ENCODE assay signal across 10 cellular contexts in genomic region chr11:76838422-76839068, GRCh38. TPM values are rescaled to one million over a fixed set of nuclear protein-coding genes. Genes with fewer than 3 reads are reported as not detected.
DNase-seq lines count a peak whose midpoint lies in the region; TF ChIP-seq lines count a peak whose summit lies in the region.
"Had no signal": no experiment of that assay in that cellular context is flagged by ENCODE, and none has a peak within 500 bp of the region (broad histone marks: within the 10 kb centered on the region; RNA-seq: fewer than 3 reads in every experiment).

No MANE protein-coding gene starts in this region.

- peak; percentile 6 for DNase-seq in HCEC 1CT
- DNase-seq in SK-N-DZ (ENCODE audit: low spot score) = peak; percentile 70
- DNase-seq in fibroblast of villous mesenchyme (ENCODE audit: low read depth) = no peak
- DNase-seq in retinal pigment epithelial cell (ENCODE audit: low read depth) = no peak
- DNase-seq in NCI-H510A treated with DMSO at 0.1 percent for 48 hours (lab: John Stamatoyannopoulos, UW) = no peak
- DNase-seq in putamen (ENCODE audit: low spot score) = no peak
- no peak for DNase-seq in NCI-H526 treated with DMSO at 0.1 percent for 48 hours (lab: John Stamatoyannopoulos, UW)
- DNase-seq: activated CD8-positive, alpha-beta T cell treated with anti-CD3 and anti-CD28 coated beads, Interleukin-2, amount 10 ng/mL, durations not matched to agents 7 days and 5 days; central memory CD4-positive, alpha-beta T cell had no signal

- TF ChIP-seq CTCF in fibroblast of villous mesenchyme (IDR thresholded peaks at IDR 0.05; ENCODE audit: insufficient read depth, low read depth, low read length) (peak; percentile 53), retinal pigment epithelial cell (conservative IDR thresholded peaks at IDR 0.05; ENCODE audit: low read depth, low read length) (peak; percentile 37)

- H3K4me3 ChIP-seq in fibroblast of villous mesenchyme (ENCODE audit: low read depth, low read length) (no peak overlapping the region), retinal pigment epithelial cell (ENCODE audit: low read length) (no peak overlapping the region)
- H3K4me3 ChIP-seq: HAP-1 had no signal

RNA-seq across cellular contexts. Expression of gene ACER3, which starts 22.2 kb away (rescaled TPM):
- 8.4 and 10.5 TPM in 2 replicates for polyA plus RNA-seq in SK-N-DZ (2014; cell fraction: cytosol; rRNA removed)
- polyA plus RNA-seq in SK-N-DZ (2014; cell fraction: nucleus; rRNA removed) = 7.0 and 7.1 TPM in 2 replicates
- total RNA-seq in fibroblast of villous mesenchyme = 10.0 and 18.6 TPM in 2 replicates

RNA-seq across cellular contexts. Expression of gene TSKU, which starts 55.4 kb away (rescaled TPM):
- 19.0 and 20.0 TPM in 2 replicates for polyA plus RNA-seq in SK-N-DZ (2014; cell fraction: cytosol; rRNA removed)
- polyA plus RNA-seq in SK-N-DZ (2014; cell fraction: nucleus; rRNA removed) = 8.4 and 10.4 TPM in 2 replicates
- total RNA-seq in fibroblast of villous mesenchyme = 18.6 and 20.9 TPM in 2 replicates

Comparison
In these comparisons a context has a peak if more than half of its experiments do, and no peak if none do; other contexts are left out.
1. DNase-seq: peak in HCEC 1CT (single experiment) and SK-N-DZ (single experiment); none in fibroblast of villous mesenchyme (single experiment), retinal pigment epithelial cell (single experiment), NCI-H510A treated with DMSO at 0.1 percent for 48 hours (single experiment), putamen (single experiment) and NCI-H526 treated with DMSO at 0.1 percent for 48 hours (single experiment).